Comparison of ENCODE assay signal across 8 cellular contexts in the genomic region with DNA sequence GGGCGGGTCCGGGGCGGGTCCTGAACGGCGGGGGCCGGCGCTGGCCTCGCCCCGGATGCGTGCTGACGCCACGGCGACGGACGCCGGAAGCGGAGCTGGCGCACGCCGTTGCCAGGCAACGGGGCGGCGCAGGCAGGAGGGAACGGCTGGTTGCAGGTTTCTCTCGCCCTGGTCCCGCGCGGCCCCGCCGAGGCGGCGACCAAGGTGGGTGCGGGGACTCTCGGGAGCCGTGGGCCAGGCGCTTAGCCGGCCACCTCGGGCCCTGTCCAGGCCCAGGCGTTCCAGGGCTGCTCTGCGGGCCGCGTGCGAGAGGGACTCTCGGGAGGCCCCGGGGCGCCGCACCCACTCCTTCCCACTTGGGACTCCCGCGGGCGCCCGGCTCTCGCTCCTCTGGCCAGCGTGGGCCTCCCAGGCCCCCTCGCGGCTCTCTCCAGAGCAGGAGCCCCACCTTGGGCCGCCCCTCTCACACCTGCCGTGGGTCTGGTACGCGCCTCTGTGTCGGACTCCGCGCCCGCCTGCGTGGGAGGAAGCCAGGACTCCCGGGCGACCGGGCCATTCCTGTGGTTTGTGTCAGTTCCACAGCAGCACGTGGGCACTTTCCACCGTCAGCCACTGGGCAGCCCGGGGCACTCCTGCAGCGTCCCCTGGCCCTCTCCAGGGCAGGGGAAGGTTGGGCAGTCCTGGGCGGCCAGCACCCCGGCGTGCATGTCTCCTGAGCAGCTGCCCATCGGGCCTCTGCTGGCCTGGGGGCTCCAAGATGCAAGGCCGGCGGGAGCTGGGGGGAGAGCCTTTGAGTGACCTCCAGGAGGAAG. TPM values are rescaled to one million over a fixed set of nuclear protein-coding genes. Genes with fewer than 3 reads are reported as not detected.
A peak's percentile ranks its signal among the peaks of the same experiment; 100 is the strongest.
DNase-seq lines count a peak whose midpoint lies in the region; ATAC-seq lines count a peak whose summit lies in the region.

A gene (plus strand): TSS at position 114 of the 812 bp plus-strand sequence. CDS start 644 bp downstream, at position 758.

- peak; percentile 89 for ATAC-seq in GM21737 (IDR thresholded peaks at IDR 0.05; ENCODE audit: unreplicated experiment)

- DNase-seq in Daoy (ENCODE audit: low read depth): peak; percentile 98
- DNase-seq in KG1 (lab: John Stamatoyannopoulos, UW): peak; percentile 55
- DNase-seq in SHP77 (lab: John Stamatoyannopoulos, UW): peak; percentile 73 to 87
- DNase-seq in activated naive CD4-positive, alpha-beta T cell (lab: John Stamatoyannopoulos, UW): peak; percentile 55 to 86 (median 70)
- peak; percentile 98 for DNase-seq in germinal center (ENCODE audit: low spot score)
- DNase-seq in nucleus accumbens (lab: John Stamatoyannopoulos, UW): peak; percentile 27 to 94 (median 79)
- DNase-seq in substantia nigra (lab: John Stamatoyannopoulos, UW): peak; percentile 17 to 94 (median 76)

- H3K27ac ChIP-seq in substantia nigra (ENCODE audit: low read depth, low read length, poor library complexity, severe bottlenecking): peak within 1 kb of the TSS; percentile 55

RNA-seq across cellular contexts. Expression of the gene that starts here (rescaled TPM):
- total RNA-seq in Daoy (2014; rRNA removed; shearing (Covaris generic)): 6.5 and 8.4 TPM in 2 replicates

Comparison
In these comparisons a context has a peak if more than half of its experiments do, and no peak if none do; other contexts are left out.
1. Peak in every context shown above with its lines: DNase-seq, ATAC-seq and H3K27ac ChIP-seq.